ENCODE assay signal across 4 cellular contexts in the genomic region with DNA sequence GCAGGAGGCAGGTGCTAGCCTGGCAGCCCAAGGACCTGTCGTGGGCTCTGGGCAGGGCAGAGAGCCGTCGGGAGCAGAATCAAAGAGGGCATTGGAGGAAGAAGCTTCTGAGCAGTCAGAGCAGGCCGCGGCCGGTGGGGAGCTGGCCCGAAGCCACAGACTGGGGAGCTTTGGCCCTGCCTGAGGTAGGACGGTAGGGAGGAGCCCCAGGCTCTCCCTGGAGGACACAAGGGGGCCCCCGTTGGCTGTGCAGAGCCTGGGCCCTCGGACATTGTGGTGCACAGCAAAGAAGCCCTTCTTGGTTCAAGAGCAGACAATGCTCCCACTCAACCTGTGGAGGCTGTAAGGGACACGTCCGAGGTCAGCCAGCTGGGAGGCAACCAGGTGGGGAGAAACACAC. TPM values are rescaled to one million over a fixed set of nuclear protein-coding genes. Genes with fewer than 3 reads are reported as not detected.
"Had no signal": no experiment of that assay in that cellular context is flagged by ENCODE, and none has a peak within 500 bp of the region (broad histone marks: within the 10 kb centered on the region; RNA-seq: fewer than 3 reads in every experiment).

No MANE protein-coding gene starts in this region.

RNA-seq across cellular contexts. Expression of a gene that starts 5.9 kb away (rescaled TPM):
- total RNA-seq: LHCN-M2, M059J, MCF 10A had no signal

RNA-seq across cellular contexts. Expression of a gene that starts 10.1 kb away (rescaled TPM):
- total RNA-seq: LHCN-M2, M059J, MCF 10A, NCI-H460 had no signal
